ENCODE assay signal across 28 cellular contexts in the genomic region with DNA sequence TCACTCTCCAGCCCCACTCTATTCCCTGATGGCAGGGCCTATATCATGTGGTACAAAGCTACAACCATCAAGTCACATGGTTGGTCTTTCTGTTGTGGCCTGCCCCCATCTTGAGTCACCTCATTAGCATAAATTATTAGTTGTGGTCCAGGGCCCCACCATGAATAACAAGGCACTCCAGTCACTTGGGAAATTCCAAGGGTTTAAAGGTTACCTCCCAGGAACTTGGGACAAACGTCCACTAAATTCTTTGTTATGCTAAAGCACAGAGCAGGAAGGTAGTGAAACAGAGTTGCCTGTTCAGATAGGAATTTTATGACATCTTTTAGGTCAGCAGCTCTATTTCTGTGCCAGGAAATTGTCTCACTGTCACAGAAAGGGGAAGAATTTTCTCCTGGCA.
A peak's percentile ranks its signal among the peaks of the same experiment; 100 is the strongest.
DNase-seq lines count a peak whose midpoint lies in the region; ATAC-seq and TF ChIP-seq lines count a peak whose summit lies in the region.
"Had no signal": no experiment of that assay in that cellular context is flagged by ENCODE, and none has a peak within 500 bp of the region (broad histone marks: within the 10 kb centered on the region; RNA-seq: fewer than 3 reads in every experiment).

No MANE protein-coding gene starts in this region.

- H3K4me3 ChIP-seq in HUES64 (ENCODE audit: low read length) (no peak overlapping the region), astrocyte of the spinal cord (ENCODE audit: low read depth, low read length) (no peak overlapping the region), mesodermal cell (ENCODE audit: extremely low read depth, insufficient read depth, low read length, poor library complexity, severe bottlenecking) (no peak overlapping the region), BE2C (ENCODE audit: low read depth, low read length) (no peak overlapping the region)
- H3K4me3 ChIP-seq: heart left ventricle, left lung, sigmoid colon, SK-N-MC, stomach, tibial artery had no signal

- peaks cover 22% of the 10 kb centered on the region for H3K9me3 ChIP-seq in HUES64 (ENCODE audit: insufficient read depth, low read depth, low read length)
- H3K9me3 ChIP-seq in mesodermal cell (ENCODE audit: control insufficient read depth, low read length), result peaks cover 9% of the 10 kb centered on the region
- no peaks in the 10 kb centered on the region for H3K9me3 ChIP-seq in BE2C
- H3K9me3 ChIP-seq: sigmoid colon, tibial artery had no signal

- peaks cover 7% of the 10 kb centered on the region; the same call in 1 of the 2 replicates for H3K4me1 ChIP-seq in HUES64 (ENCODE audit: insufficient read depth, low read length)
- H3K4me1 ChIP-seq in mesodermal cell (ENCODE audit: control insufficient read depth, insufficient read depth, low read length, poor library complexity, severe bottlenecking), result no peaks in the 10 kb centered on the region
- no peaks in the 10 kb centered on the region for H3K4me1 ChIP-seq in BE2C
- H3K4me1 ChIP-seq: left lung, stomach, tibial artery had no signal

- peak; percentile 26 for DNase-seq in astrocyte of the spinal cord (ENCODE audit: low read depth, low spot score)
- DNase-seq in BE2C, result no peak
- no peak for DNase-seq in immature natural killer cell
- DNase-seq in foreskin melanocyte, result no peak
- DNase-seq in left colon, result no peak
- DNase-seq: activated CD4-positive, alpha-beta T cell treated with anti-CD3 and anti-CD28 coated beads, Interleukin-2, amount 50 U/mL, for 1 hour; activated naive CD4-positive, alpha-beta T cell treated with anti-CD3 and anti-CD28 coated beads, Interleukin-2, amount 10 ng/mL, durations not matched to agents 7 days and 5 days; amniotic stem cell; CD4-positive, alpha-beta memory T cell; H7; heart left ventricle; left lung; naive thymus-derived CD8-positive, alpha-beta T cell; NCI-H1105; NCI-H1930; NCI-H69; sigmoid colon; stimulated activated CD8-positive, alpha-beta memory T cell treated with anti-CD3 and anti-CD28 coated beads, Interleukin-4, amount 100 ng/mL, for 48 hours; stomach; T-helper 17 cell; tibial artery had no signal

- in situ Hi-C loops in astrocyte of the spinal cord (cut with HindIII; ENCODE audit: low sequenced_read_pairs), result no loop called here

- H3K27me3 Mint-ChIP-seq in immature natural killer cell (ENCODE audit: low read depth in 3 of 3), result no peaks in the 10 kb centered on the region
- H3K27me3 Mint-ChIP-seq: activated naive CD4-positive, alpha-beta T cell treated with anti-CD3 and anti-CD28 coated beads, Interleukin-2, amount 10 ng/mL, durations not matched to agents 7 days and 5 days; central memory CD8-positive, alpha-beta T cell; progenitor cell of endocrine pancreas; T-helper 17 cell had no signal

- intact Hi-C loops in left colon (cut with DNase I, micrococcal nuclease), result no loop called here

- H3K36me3 Mint-ChIP-seq in immature natural killer cell, result no peaks in the 10 kb centered on the region
- H3K36me3 Mint-ChIP-seq: activated naive CD4-positive, alpha-beta T cell treated with anti-CD3 and anti-CD28 coated beads, Interleukin-2, amount 10 ng/mL, durations not matched to agents 7 days and 5 days; CD4-positive, alpha-beta memory T cell; mesothelial cell of epicardium; naive thymus-derived CD8-positive, alpha-beta T cell had no signal

- WGBS in HUES64, result 58% methylated on average over 1 of the region's 1 CpG
- 57 to 60% methylated on average over 1 of the region's 1 CpG for WGBS in mesodermal cell (ENCODE audit: insufficient coverage in 2 of 2), 2 experiments

- no peak for ATAC-seq in left colon
- ATAC-seq: heart left ventricle; left lung; naive thymus-derived CD8-positive, alpha-beta T cell; T-helper 17 cell had no signal

- TF ChIP-seq CTCF in astrocyte of the spinal cord (IDR thresholded peaks at IDR 0.05; ENCODE audit: low read depth, low read length) (no peak), BE2C (IDR thresholded peaks at IDR 0.05; ENCODE audit: low read depth, low read length) (no peak)

- no peak overlapping the region for H3K9ac ChIP-seq in HUES64 (ENCODE audit: low read depth, low read length)

- H3K4me3 Mint-ChIP-seq in immature natural killer cell, result no peak overlapping the region
- H3K4me3 Mint-ChIP-seq: activated naive CD4-positive, alpha-beta T cell treated with anti-CD3 and anti-CD28 coated beads, Interleukin-2, amount 10 ng/mL, durations not matched to agents 7 days and 5 days; CD4-positive, alpha-beta memory T cell; central memory CD8-positive, alpha-beta T cell; mesothelial cell of epicardium; naive thymus-derived CD8-positive, alpha-beta T cell; T-helper 17 cell had no signal

- no peak overlapping the region for H3K27ac Mint-ChIP-seq in immature natural killer cell
- H3K27ac Mint-ChIP-seq: activated naive CD4-positive, alpha-beta T cell treated with anti-CD3 and anti-CD28 coated beads, Interleukin-2, amount 10 ng/mL, durations not matched to agents 7 days and 5 days; CD4-positive, alpha-beta memory T cell; mesothelial cell of epicardium; naive thymus-derived CD8-positive, alpha-beta T cell; progenitor cell of endocrine pancreas; T-helper 17 cell had no signal

- H3K27me3 ChIP-seq in HUES64 (ENCODE audit: insufficient read depth, low read length) (no peaks in the 10 kb centered on the region), BE2C (no peaks in the 10 kb centered on the region)
- H3K27me3 ChIP-seq: heart left ventricle, left lung, sigmoid colon, stomach, tibial artery had no signal

- H3K36me3 ChIP-seq in HUES64 (ENCODE audit: insufficient read depth, low read length), result no peaks in the 10 kb centered on the region
- no peaks in the 10 kb centered on the region for H3K36me3 ChIP-seq in mesodermal cell (ENCODE audit: control insufficient read depth, insufficient read depth, low read length)
- no peaks in the 10 kb centered on the region for H3K36me3 ChIP-seq in BE2C
- H3K36me3 ChIP-seq: heart left ventricle, left lung, sigmoid colon, stomach, tibial artery had no signal

- peak overlapping the region; percentile 78; the same call in 1 of the 2 replicates for H3K27ac ChIP-seq in HUES64 (ENCODE audit: low read depth, low read length)
- H3K27ac ChIP-seq in mesodermal cell (ENCODE audit: low read depth, low read length, severe bottlenecking), result peak overlapping the region; percentile 65
- H3K27ac ChIP-seq: left lung, RWPE1, sigmoid colon, SK-N-MC, stomach, tibial artery had no signal

- H3K9me3 Mint-ChIP-seq in immature natural killer cell, result no peaks in the 10 kb centered on the region
- H3K9me3 Mint-ChIP-seq: activated naive CD4-positive, alpha-beta T cell treated with anti-CD3 and anti-CD28 coated beads, Interleukin-2, amount 10 ng/mL, durations not matched to agents 7 days and 5 days; central memory CD8-positive, alpha-beta T cell; mesothelial cell of epicardium had no signal

- H3K4me1 Mint-ChIP-seq in immature natural killer cell, result no peaks in the 10 kb centered on the region
- H3K4me1 Mint-ChIP-seq: activated naive CD4-positive, alpha-beta T cell treated with anti-CD3 and anti-CD28 coated beads, Interleukin-2, amount 10 ng/mL, durations not matched to agents 7 days and 5 days; CD4-positive, alpha-beta memory T cell; central memory CD8-positive, alpha-beta T cell; mesothelial cell of epicardium had no signal
